10 cellular contexts compared by ENCODE assay signal in the genomic region with DNA sequence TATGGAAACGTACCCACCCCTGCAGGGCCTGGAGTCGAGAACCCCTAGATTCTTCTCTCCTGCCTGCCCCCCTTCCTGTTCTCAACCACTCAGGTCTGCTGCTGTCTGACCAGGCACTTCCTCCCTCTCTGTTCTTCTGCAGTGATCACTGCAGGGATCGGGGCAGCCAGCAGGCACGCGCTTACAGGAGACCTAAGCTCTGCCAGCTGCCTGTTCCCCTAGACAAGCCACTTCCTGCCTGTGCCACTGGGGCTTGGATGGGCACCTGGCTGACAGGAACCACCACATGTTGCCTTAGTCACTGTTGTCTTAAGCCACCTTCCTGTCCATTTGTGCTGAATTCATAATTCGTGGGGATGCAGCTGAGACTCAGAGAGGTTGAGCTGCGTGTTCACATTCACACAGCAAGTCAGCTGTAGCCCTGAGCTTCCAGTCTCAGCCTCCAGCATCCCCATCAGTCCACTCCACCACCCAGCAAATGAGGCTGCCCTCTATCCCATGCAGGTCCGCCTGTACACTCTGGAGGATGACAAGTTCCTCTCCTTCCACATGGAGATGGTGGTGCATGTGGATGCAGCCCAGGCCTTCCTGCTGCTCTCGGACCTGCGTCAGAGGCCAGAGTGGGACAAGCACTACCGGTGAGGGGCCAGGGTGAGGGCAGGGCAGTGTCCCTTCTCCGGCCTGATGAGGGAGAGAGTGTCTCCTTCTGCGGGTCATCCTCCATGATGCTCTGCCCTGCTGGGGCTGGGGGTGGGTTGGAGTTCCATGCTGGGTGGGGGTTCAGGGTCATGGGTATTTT. TPM values are rescaled to one million over a fixed set of nuclear protein-coding genes. Genes with fewer than 3 reads are reported as not detected.
DNase-seq lines count a peak whose midpoint lies in the region; ATAC-seq and TF ChIP-seq lines count a peak whose summit lies in the region.
"Had no signal": no experiment of that assay in that cellular context is flagged by ENCODE, and none has a peak within 500 bp of the region (broad histone marks: within the 10 kb centered on the region; RNA-seq: fewer than 3 reads in every experiment).

No MANE protein-coding gene starts in this region.

- no peaks in the 10 kb centered on the region for H3K36me3 Mint-ChIP-seq in CD8-positive, alpha-beta memory T cell
- no peaks in the 10 kb centered on the region for H3K36me3 Mint-ChIP-seq in activated CD4-positive, alpha-beta T cell treated with anti-CD3 and anti-CD28 coated beads, Interleukin-2, amount 10 ng/mL, durations not matched to agents 7 days and 5 days (ENCODE audit: low read depth)
- no peaks in the 10 kb centered on the region for H3K36me3 Mint-ChIP-seq in HFFc6 (ENCODE audit: low read depth)

- H3K36me3 ChIP-seq in CD8-positive, alpha-beta memory T cell (ENCODE audit: insufficient read depth, low read length), result no peaks in the 10 kb centered on the region
- no peaks in the 10 kb centered on the region for H3K36me3 ChIP-seq in upper lobe of right lung

- no peak overlapping the region for H3K4me3 Mint-ChIP-seq in CD8-positive, alpha-beta memory T cell
- no peak overlapping the region for H3K4me3 Mint-ChIP-seq in activated CD4-positive, alpha-beta T cell treated with anti-CD3 and anti-CD28 coated beads, Interleukin-2, amount 10 ng/mL, durations not matched to agents 7 days and 5 days
- no peak overlapping the region for H3K4me3 Mint-ChIP-seq in HFFc6

- CTCF ChIA-PET in CD8-positive, alpha-beta memory T cell (lab: Charles Lee), result no interaction called here
- CTCF ChIA-PET in activated CD4-positive, alpha-beta T cell treated with anti-CD3 and anti-CD28 coated beads, Interleukin-2, amount 10 ng/mL, durations not matched to agents 7 days and 5 days (lab: Charles Lee), result interaction anchor here (1.0 kb wide), 1 partner anchor 9 kb away, joined by 3 read pairs; no protein-coding TSS in a partner anchor

- no peak for ATAC-seq in upper lobe of right lung

- peaks cover 10% of the 10 kb centered on the region for H3K4me1 ChIP-seq in CD8-positive, alpha-beta memory T cell (ENCODE audit: insufficient read depth, low read length)
- H3K4me1 ChIP-seq in upper lobe of right lung, result no peaks in the 10 kb centered on the region

- no peaks in the 10 kb centered on the region for H3K9me3 ChIP-seq in CD8-positive, alpha-beta memory T cell (ENCODE audit: low read length)
- no peaks in the 10 kb centered on the region for H3K9me3 ChIP-seq in upper lobe of right lung
- H3K9me3 ChIP-seq: neutrophil had no signal

- H3K27me3 Mint-ChIP-seq in CD8-positive, alpha-beta memory T cell, result peaks cover 0 to 2% of the 10 kb centered on the region in 2 donors
- H3K27me3 Mint-ChIP-seq in activated CD4-positive, alpha-beta T cell treated with anti-CD3 and anti-CD28 coated beads, Interleukin-2, amount 10 ng/mL, durations not matched to agents 7 days and 5 days, result no peaks in the 10 kb centered on the region
- H3K27me3 Mint-ChIP-seq in HFFc6 (ENCODE audit: insufficient read depth), result no peaks in the 10 kb centered on the region; the same call in 1 of the 2 replicates

- no peaks in the 10 kb centered on the region for H3K27me3 ChIP-seq in CD8-positive, alpha-beta memory T cell (ENCODE audit: insufficient read depth, low read length, poor library complexity, severe bottlenecking)
- no peaks in the 10 kb centered on the region for H3K27me3 ChIP-seq in upper lobe of right lung
- H3K27me3 ChIP-seq: neutrophil had no signal

- no peaks in the 10 kb centered on the region for H3K9me3 Mint-ChIP-seq in CD8-positive, alpha-beta memory T cell
- H3K9me3 Mint-ChIP-seq in activated CD4-positive, alpha-beta T cell treated with anti-CD3 and anti-CD28 coated beads, Interleukin-2, amount 10 ng/mL, durations not matched to agents 7 days and 5 days, result no peaks in the 10 kb centered on the region
- H3K9me3 Mint-ChIP-seq in HFFc6, result no peaks in the 10 kb centered on the region

- H3K27ac ChIP-seq in CD8-positive, alpha-beta memory T cell (ENCODE audit: low read depth, low read length), result no peak overlapping the region
- no peak overlapping the region for H3K27ac ChIP-seq in upper lobe of right lung
- H3K27ac ChIP-seq: neutrophil had no signal

- H3K27ac Mint-ChIP-seq in CD8-positive, alpha-beta memory T cell, result peak overlapping the region in 5 of 8 donors; percentile 25 to 85 (median 61)
- H3K27ac Mint-ChIP-seq in activated CD4-positive, alpha-beta T cell treated with anti-CD3 and anti-CD28 coated beads, Interleukin-2, amount 10 ng/mL, durations not matched to agents 7 days and 5 days, result peak overlapping the region; percentile 68
- no peak overlapping the region for H3K27ac Mint-ChIP-seq in HFFc6

- no peak for TF ChIP-seq CTCF in upper lobe of right lung (IDR thresholded peaks at IDR 0.05)
- no peak for TF ChIP-seq CTCF in HFFc6 (IDR thresholded peaks at IDR 0.05)

- H3K4me3 ChIP-seq in CD8-positive, alpha-beta memory T cell (ENCODE audit: low read length), result no peak overlapping the region
- H3K4me3 ChIP-seq in upper lobe of right lung, result no peak overlapping the region

- peaks cover 10 to 15% (median 10%) of the 10 kb centered on the region in 3 donors for H3K4me1 Mint-ChIP-seq in CD8-positive, alpha-beta memory T cell
- peaks cover 14% of the 10 kb centered on the region for H3K4me1 Mint-ChIP-seq in activated CD4-positive, alpha-beta T cell treated with anti-CD3 and anti-CD28 coated beads, Interleukin-2, amount 10 ng/mL, durations not matched to agents 7 days and 5 days
- H3K4me1 Mint-ChIP-seq in HFFc6 (ENCODE audit: low read depth), result no peaks in the 10 kb centered on the region

- in situ Hi-C loops in KBM-7 (cut with MboI; ENCODE audit: low pct_unique_long_range_greater_than_20kb, low sequenced_read_pairs), result no loop called here

- intact Hi-C loops in upper lobe of right lung (cut with DNase I), result no loop called here

- POLR2A ChIA-PET in CD8-positive, alpha-beta memory T cell (lab: Charles Lee), result no interaction called here
- POLR2A ChIA-PET in activated CD4-positive, alpha-beta T cell treated with anti-CD3 and anti-CD28 coated beads, Interleukin-2, amount 10 ng/mL, durations not matched to agents 7 days and 5 days (lab: Charles Lee), result no interaction called here

- DNase-seq in CD8-positive, alpha-beta memory T cell, result peak in 2 of 5 donors; percentile 15 to 33
- peak; percentile 58 for DNase-seq in KBM-7
- peak; percentile 49 for DNase-seq in activated CD4-positive, alpha-beta T cell treated with anti-CD3 and anti-CD28 coated beads, Interleukin-2, amount 10 ng/mL, durations not matched to agents 7 days and 5 days
- DNase-seq in glomerular visceral epithelial cell (ENCODE audit: extremely low spot score), result peak; percentile 39
- DNase-seq in NCI-H1436 treated with DMSO at 0.1 percent for 48 hours (lab: John Stamatoyannopoulos, UW), result no peak
- no peak for DNase-seq in upper lobe of right lung
- no peak for DNase-seq in HFFc6
- DNase-seq in putamen (ENCODE audit: low spot score), result no peak

RNA-seq across cellular contexts. Expression of a gene that starts 18.6 kb away (rescaled TPM):
- not detected for total RNA-seq in CD8-positive, alpha-beta memory T cell
- not detected for polyA plus RNA-seq in CD8-positive, alpha-beta memory T cell
- not detected for total RNA-seq in activated CD4-positive, alpha-beta T cell treated with anti-CD3 and anti-CD28 coated beads, Interleukin-2, amount 10 ng/mL, durations not matched to agents 7 days and 5 days
- total RNA-seq in upper lobe of right lung, result not detected
- total RNA-seq in HFFc6 (2021; fragmentation: NEBNext Ultra II Directional; extraction: Animal tissue kit (Norgen Biotek cat#: 25700)), result not detected
- total RNA-seq: fibroblast of villous mesenchyme had no signal

RNA-seq across cellular contexts. Expression of a gene that starts 36.8 kb away (rescaled TPM):
- total RNA-seq in CD8-positive, alpha-beta memory T cell, result not detected
- not detected for polyA plus RNA-seq in CD8-positive, alpha-beta memory T cell
- total RNA-seq in activated CD4-positive, alpha-beta T cell treated with anti-CD3 and anti-CD28 coated beads, Interleukin-2, amount 10 ng/mL, durations not matched to agents 7 days and 5 days, result under 1 TPM in 1 of 2 experiments, not detected in 1; 0.12 TPM
- 3.6 TPM for total RNA-seq in upper lobe of right lung
- under 1 TPM in 1 of 6 experiments, not detected in 5; 0.09 TPM for total RNA-seq in HFFc6 (2021; fragmentation: NEBNext Ultra II Directional; extraction: Animal tissue kit (Norgen Biotek cat#: 25700))

RNA-seq across cellular contexts. Expression of a gene that starts 56.7 kb away (rescaled TPM):
- total RNA-seq in CD8-positive, alpha-beta memory T cell, result under 1 TPM; 0.37 to 0.58 TPM
- polyA plus RNA-seq in CD8-positive, alpha-beta memory T cell, result 0.09 TPM
- 1 to 10 TPM; 1.9 to 2.0 TPM for total RNA-seq in activated CD4-positive, alpha-beta T cell treated with anti-CD3 and anti-CD28 coated beads, Interleukin-2, amount 10 ng/mL, durations not matched to agents 7 days and 5 days
- total RNA-seq in upper lobe of right lung, result 5.0 TPM
- 1 to 10 TPM; 2.9 to 4.8 (median 3.8) TPM for total RNA-seq in HFFc6 (2021; fragmentation: NEBNext Ultra II Directional; extraction: Animal tissue kit (Norgen Biotek cat#: 25700))

Comparison
In these comparisons a context has a peak if more than half of its experiments do, and no peak if none do; other contexts are left out.
1. DNase-seq: peak in KBM-7 (single experiment), activated CD4-positive, alpha-beta T cell treated with anti-CD3 and anti-CD28 coated beads, Interleukin-2, amount 10 ng/mL, durations not matched to agents 7 days and 5 days (single experiment) and glomerular visceral epithelial cell (single experiment); none in NCI-H1436 treated with DMSO at 0.1 percent for 48 hours (single experiment), upper lobe of right lung (single experiment), HFFc6 (single experiment) and putamen (single experiment).